1 cellular context compared by ENCODE assay signal in genomic region chr2:240146591-240147278, GRCh38.
TF ChIP-seq lines count a peak whose summit lies in the region.

No MANE protein-coding gene starts in this region.

TF ChIP-seq in HEK293, 187 proteins besides CTCF, POLR2A, EP300 and RAD21 (continued from another document):
- TF ChIP-seq, protein P1, sequence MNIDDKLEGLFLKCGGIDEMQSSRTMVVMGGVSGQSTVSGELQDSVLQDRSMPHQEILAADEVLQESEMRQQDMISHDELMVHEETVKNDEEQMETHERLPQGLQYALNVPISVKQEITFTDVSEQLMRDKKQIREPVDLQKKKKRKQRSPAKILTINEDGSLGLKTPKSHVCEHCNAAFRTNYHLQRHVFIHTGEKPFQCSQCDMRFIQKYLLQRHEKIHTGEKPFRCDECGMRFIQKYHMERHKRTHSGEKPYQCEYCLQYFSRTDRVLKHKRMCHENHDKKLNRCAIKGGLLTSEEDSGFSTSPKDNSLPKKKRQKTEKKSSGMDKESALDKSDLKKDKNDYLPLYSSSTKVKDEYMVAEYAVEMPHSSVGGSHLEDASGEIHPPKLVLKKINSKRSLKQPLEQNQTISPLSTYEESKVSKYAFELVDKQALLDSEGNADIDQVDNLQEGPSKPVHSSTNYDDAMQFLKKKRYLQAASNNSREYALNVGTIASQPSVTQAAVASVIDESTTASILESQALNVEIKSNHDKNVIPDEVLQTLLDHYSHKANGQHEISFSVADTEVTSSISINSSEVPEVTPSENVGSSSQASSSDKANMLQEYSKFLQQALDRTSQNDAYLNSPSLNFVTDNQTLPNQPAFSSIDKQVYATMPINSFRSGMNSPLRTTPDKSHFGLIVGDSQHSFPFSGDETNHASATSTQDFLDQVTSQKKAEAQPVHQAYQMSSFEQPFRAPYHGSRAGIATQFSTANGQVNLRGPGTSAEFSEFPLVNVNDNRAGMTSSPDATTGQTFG (tag by site-specific recombination; IDR thresholded peaks at IDR 0.05; ENCODE audit: borderline replicate concordance), result no peak
- TF ChIP-seq MEIS1 (CRISPR knock-in tag; IDR thresholded peaks at IDR 0.05; ENCODE audit: borderline replicate concordance) (no peak), EGR2 (tag by site-specific recombination; IDR thresholded peaks at IDR 0.05; ENCODE audit: low read depth) (peak; percentile 92), TRIM28 (IDR thresholded peaks at IDR 0.05; ENCODE audit: borderline replicate concordance, low read length) (no peak), KLF16 (tag by site-specific recombination; IDR thresholded peaks at IDR 0.05) (no peak), ZNF114 (tag by site-specific recombination; IDR thresholded peaks at IDR 0.05) (no peak), MZF1 (tag by site-specific recombination; IDR thresholded peaks at IDR 0.05; ENCODE audit: borderline replicate concordance) (no peak), ZNF654 (tag by site-specific recombination; IDR thresholded peaks at IDR 0.05; ENCODE audit: low read depth) (no peak), ZSCAN30 (tag by site-specific recombination; IDR thresholded peaks at IDR 0.05) (no peak), ZNF510 (tag by site-specific recombination; IDR thresholded peaks at IDR 0.05; ENCODE audit: insufficient replicate concordance) (no peak), ZNF629 (tag by site-specific recombination; IDR thresholded peaks at IDR 0.05) (no peak), ZNF701 (tag by site-specific recombination; IDR thresholded peaks at IDR 0.05) (no peak), GLIS1 (tag by site-specific recombination; IDR thresholded peaks at IDR 0.05) (no peak), ZNF335 (tag by site-specific recombination; conservative IDR thresholded peaks at IDR 0.05) (peak; percentile 39; the same call in 1 of the 2 replicates), ZBTB17 (tag by site-specific recombination; IDR thresholded peaks at IDR 0.05) (no peak), ZFHX2 (tag by site-specific recombination; conservative IDR thresholded peaks at IDR 0.05) (peak; percentile 92), ZNF76 (tag by site-specific recombination; IDR thresholded peaks at IDR 0.05; ENCODE audit: borderline replicate concordance, low read depth) (no peak), KLF9 (tag by site-specific recombination; IDR thresholded peaks at IDR 0.05; ENCODE audit: low read depth) (peak; percentile 41; the same call in 1 of the 2 replicates), BCL11A (tag by site-specific recombination; IDR thresholded peaks at IDR 0.05; ENCODE audit: low read depth) (no peak), KLF8 (tag by site-specific recombination; IDR thresholded peaks at IDR 0.05) (no peak)
- TF ChIP-seq, protein P2, sequence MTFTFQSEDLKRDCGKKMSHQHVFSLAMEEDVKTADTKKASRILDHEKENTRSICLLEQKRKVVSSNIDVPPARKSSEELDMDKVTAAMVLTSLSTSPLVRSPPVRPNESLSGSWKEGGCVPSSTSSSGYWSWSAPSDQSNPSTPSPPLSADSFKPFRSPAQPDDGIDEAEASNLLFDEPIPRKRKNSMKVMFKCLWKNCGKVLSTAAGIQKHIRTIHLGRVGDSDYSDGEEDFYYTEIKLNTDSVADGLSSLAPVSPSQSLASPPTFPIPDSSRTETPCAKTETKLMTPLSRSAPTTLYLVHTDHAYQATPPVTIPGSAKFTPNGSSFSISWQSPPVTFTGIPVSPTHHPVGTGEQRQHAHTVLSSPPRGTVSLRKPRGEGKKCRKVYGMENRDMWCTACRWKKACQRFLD (tag by site-specific recombination; IDR thresholded peaks at IDR 0.05), result no peak
- TF ChIP-seq, protein P3, sequence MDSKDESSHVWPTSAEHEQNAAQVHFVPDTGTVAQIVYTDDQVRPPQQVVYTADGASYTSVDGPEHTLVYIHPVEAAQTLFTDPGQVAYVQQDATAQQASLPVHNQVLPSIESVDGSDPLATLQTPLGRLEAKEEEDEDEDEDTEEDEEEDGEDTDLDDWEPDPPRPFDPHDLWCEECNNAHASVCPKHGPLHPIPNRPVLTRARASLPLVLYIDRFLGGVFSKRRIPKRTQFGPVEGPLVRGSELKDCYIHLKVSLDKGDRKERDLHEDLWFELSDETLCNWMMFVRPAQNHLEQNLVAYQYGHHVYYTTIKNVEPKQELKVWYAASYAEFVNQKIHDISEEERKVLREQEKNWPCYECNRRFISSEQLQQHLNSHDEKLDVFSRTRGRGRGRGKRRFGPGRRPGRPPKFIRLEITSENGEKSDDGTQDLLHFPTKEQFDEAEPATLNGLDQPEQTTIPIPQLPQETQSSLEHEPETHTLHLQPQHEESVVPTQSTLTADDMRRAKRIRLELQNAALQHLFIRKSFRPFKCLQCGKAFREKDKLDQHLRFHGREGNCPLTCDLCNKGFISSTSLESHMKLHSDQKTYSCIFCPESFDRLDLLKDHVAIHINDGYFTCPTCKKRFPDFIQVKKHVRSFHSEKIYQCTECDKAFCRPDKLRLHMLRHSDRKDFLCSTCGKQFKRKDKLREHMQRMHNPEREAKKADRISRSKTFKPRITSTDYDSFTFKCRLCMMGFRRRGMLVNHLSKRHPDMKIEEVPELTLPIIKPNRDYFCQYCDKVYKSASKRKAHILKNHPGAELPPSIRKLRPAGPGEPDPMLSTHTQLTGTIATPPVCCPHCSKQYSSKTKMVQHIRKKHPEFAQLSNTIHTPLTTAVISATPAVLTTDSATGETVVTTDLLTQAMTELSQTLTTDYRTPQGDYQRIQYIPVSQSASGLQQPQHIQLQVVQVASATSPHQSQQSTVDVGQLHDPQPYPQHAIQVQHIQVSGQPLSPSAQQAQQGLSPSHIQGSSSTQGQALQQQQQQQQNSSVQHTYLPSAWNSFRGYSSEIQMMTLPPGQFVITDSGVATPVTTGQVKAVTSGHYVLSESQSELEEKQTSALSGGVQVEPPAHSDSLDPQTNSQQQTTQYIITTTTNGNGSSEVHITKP (tag by site-specific recombination; IDR thresholded peaks at IDR 0.05), result no peak
